ENCODE assay signal across 25 cellular contexts in the genomic region with DNA sequence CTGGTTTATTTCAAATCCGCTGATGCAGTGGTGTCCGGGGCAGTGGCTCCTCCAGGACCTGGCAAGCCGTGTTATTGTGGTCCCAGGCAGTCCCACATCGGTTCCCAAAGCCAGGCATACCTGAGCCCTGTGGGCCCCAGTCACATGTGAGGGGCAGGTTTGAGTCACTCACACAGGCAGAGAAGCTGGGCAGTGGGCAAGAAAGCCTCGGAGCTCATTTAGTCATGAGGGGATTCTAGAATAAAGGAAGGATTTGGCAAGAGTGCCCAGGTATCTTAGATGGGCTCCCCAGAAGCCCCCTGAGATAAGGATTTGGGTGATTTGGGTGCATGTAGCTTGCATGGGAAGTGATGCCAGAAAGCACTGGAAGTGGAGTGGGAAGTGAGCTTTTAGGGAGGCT. TPM values are rescaled to one million over a fixed set of nuclear protein-coding genes. Genes with fewer than 3 reads are reported as not detected.
"Had no signal": no experiment of that assay in that cellular context is flagged by ENCODE, and none has a peak within 500 bp of the region (broad histone marks: within the 10 kb centered on the region; RNA-seq: fewer than 3 reads in every experiment).

No MANE protein-coding gene starts in this region.

- H3K4me1 ChIP-seq: pancreas, prostate gland, right lobe of liver, upper lobe of right lung had no signal

- H3K27ac Mint-ChIP-seq: memory B cell; naive thymus-derived CD4-positive, alpha-beta T cell; natural killer cell treated with Interleukin-12 subunit alpha and Interleukin-12 subunit beta and Interleukin-15 and Interleukin-18, amount 100 ng/mL, for 72 hours; stimulated activated memory B cell treated with anti-CD40 and anti-IgM and Interleukin-4, amounts not matched to agents 10 μg/mL and 1 μg/mL and 100 μg/mL, for 72 hours had no signal

- DNase-seq: left ventricle myocardium inferior; midbrain; mucosa of descending colon; naive thymus-derived CD4-positive, alpha-beta T cell; nucleus accumbens; pancreas; retina; right lobe of liver; stimulated activated CD4-positive, alpha-beta T cell treated with anti-CD3 and anti-CD28 coated beads, Interleukin-1b, Interleukin-23, amount 100 ng/mL, for 48 hours; stimulated activated CD4-positive, alpha-beta T cell treated with anti-CD3 and anti-CD28 coated beads, Interleukin-2, amount 100 ng/mL, for 48 hours; stimulated activated CD4-positive, alpha-beta T cell treated with anti-CD3 and anti-CD28 coated beads, Interleukin-4, amount 100 ng/mL, for 4 hours; stimulated activated CD8-positive, alpha-beta memory T cell treated with anti-CD3 and anti-CD28 coated beads, Interleukin-4, amount 100 ng/mL, for 48 hours; stimulated activated naive CD4-positive, alpha-beta T cell treated with Interleukin-2 at 50 U/mL for 16 hours; stimulated activated naive CD8-positive, alpha-beta T cell treated with anti-CD3 and anti-CD28 coated beads, Interleukin-15, amount 100 ng/mL, for 72 hours; tibial artery; trophoblast cell; upper lobe of right lung had no signal

- H3K27ac ChIP-seq: left ventricle myocardium inferior, pancreas, prostate gland, right lobe of liver, thoracic aorta, tibial artery, upper lobe of right lung had no signal

- H3K27me3 ChIP-seq: pancreas, right lobe of liver, tibial artery had no signal

- H3K4me1 Mint-ChIP-seq: memory B cell; stimulated activated memory B cell treated with anti-CD40 and anti-IgM and Interleukin-4, amounts not matched to agents 10 μg/mL and 1 μg/mL and 100 μg/mL, for 72 hours; stimulated activated naive CD8-positive, alpha-beta T cell treated with anti-CD3 and anti-CD28 coated beads, Interleukin-15, amount 100 ng/mL, for 72 hours had no signal

- ATAC-seq: naive thymus-derived CD4-positive, alpha-beta T cell; pancreas; right lobe of liver; stimulated activated naive CD8-positive, alpha-beta T cell treated with anti-CD3 and anti-CD28 coated beads, Interleukin-15, amount 100 ng/mL, for 72 hours; upper lobe of right lung had no signal

- H3K36me3 Mint-ChIP-seq: memory B cell; natural killer cell treated with Interleukin-12 subunit alpha and Interleukin-12 subunit beta and Interleukin-15 and Interleukin-18, amount 100 ng/mL, for 72 hours; stimulated activated memory B cell treated with anti-CD40 and anti-IgM and Interleukin-4, amounts not matched to agents 10 μg/mL and 1 μg/mL and 100 μg/mL, for 72 hours had no signal

- H3K4me3 Mint-ChIP-seq: memory B cell; natural killer cell treated with Interleukin-12 subunit alpha and Interleukin-12 subunit beta and Interleukin-15 and Interleukin-18, amount 100 ng/mL, for 72 hours; stimulated activated memory B cell treated with anti-CD40 and anti-IgM and Interleukin-4, amounts not matched to agents 10 μg/mL and 1 μg/mL and 100 μg/mL, for 72 hours; stimulated activated naive CD8-positive, alpha-beta T cell treated with anti-CD3 and anti-CD28 coated beads, Interleukin-15, amount 100 ng/mL, for 72 hours had no signal

- H3K4me2 ChIP-seq: smooth muscle cell had no signal

- H3K4me3 ChIP-seq: left ventricle myocardium inferior, lung, mucosa of descending colon, pancreas, prostate gland, right lobe of liver, smooth muscle cell, thoracic aorta, tibial artery, upper lobe of right lung had no signal

- H3K9me3 ChIP-seq: left ventricle myocardium inferior, mucosa of descending colon, pancreas, prostate gland, right lobe of liver, thoracic aorta, tibial artery, upper lobe of right lung had no signal

- H3K27me3 Mint-ChIP-seq: stimulated activated naive CD8-positive, alpha-beta T cell treated with anti-CD3 and anti-CD28 coated beads, Interleukin-15, amount 100 ng/mL, for 72 hours had no signal

- H3K36me3 ChIP-seq: left ventricle myocardium inferior, pancreas, prostate gland, right lobe of liver, thoracic aorta, tibial artery, upper lobe of right lung had no signal

- H3K9me3 Mint-ChIP-seq: memory B cell; natural killer cell treated with Interleukin-12 subunit alpha and Interleukin-12 subunit beta and Interleukin-15 and Interleukin-18, amount 100 ng/mL, for 72 hours; stimulated activated memory B cell treated with anti-CD40 and anti-IgM and Interleukin-4, amounts not matched to agents 10 μg/mL and 1 μg/mL and 100 μg/mL, for 72 hours; stimulated activated naive CD8-positive, alpha-beta T cell treated with anti-CD3 and anti-CD28 coated beads, Interleukin-15, amount 100 ng/mL, for 72 hours had no signal

RNA-seq across cellular contexts. Expression of a gene that starts 37.3 kb away (rescaled TPM):
- total RNA-seq: myocyte; naive thymus-derived CD4-positive, alpha-beta T cell; natural killer cell treated with Interleukin-12 subunit alpha and Interleukin-12 subunit beta and Interleukin-15 and Interleukin-18, amount 100 ng/mL, for 72 hours; right lobe of liver; upper lobe of right lung had no signal
